11 cellular contexts compared by ENCODE assay signal in the genomic region with DNA sequence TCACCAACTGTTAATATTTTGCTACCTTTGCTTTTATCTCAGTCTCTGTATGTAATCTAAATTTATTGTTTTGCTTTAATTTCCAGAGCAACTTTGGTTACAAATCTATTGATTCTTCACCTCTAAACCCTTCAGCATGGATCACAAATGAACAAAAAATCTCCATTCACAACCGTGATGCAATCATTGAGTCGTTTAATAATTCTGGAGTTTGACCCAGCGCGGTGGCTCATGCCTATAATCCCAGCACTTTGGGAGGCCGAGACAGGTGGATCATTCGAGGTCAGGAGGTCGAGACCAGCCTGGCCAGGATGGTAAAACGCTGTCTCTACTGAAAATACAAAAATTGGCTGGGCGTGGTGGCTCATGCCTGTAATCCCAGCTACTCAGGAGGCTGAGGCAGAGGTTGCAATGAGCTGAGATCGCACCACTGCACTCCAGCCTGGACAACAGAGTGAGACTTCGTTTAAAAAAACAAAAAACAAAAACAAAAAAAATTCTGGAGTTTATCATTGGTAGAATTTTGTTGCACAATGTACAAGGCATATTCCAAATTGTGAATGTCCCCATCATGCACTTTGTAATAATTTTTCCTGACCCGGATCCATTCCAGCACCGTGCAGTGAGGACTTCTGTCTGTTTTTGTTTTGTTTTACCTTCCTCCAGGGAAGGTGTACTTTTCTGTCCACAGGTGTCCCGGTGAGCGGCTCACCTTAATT. TPM values are rescaled to one million over a fixed set of nuclear protein-coding genes. Genes with fewer than 3 reads are reported as not detected.
DNase-seq lines count a peak whose midpoint lies in the region; ATAC-seq and TF ChIP-seq lines count a peak whose summit lies in the region.
"Had no signal": no experiment of that assay in that cellular context is flagged by ENCODE, and none has a peak within 500 bp of the region (broad histone marks: within the 10 kb centered on the region; RNA-seq: fewer than 3 reads in every experiment).

No MANE protein-coding gene starts in this region.

- intact Hi-C loops in HCT116 (cut with micrococcal nuclease), result loop anchor here (1.0 to 10.0 kb wide), 3 partner anchors 52 to 380 kb away; partner anchors contain the start of genes GAK and TMEM175
- intact Hi-C loops in activated CD8-positive, alpha-beta T cell treated with anti-CD3 and anti-CD28 coated beads for 36 hours (cut with micrococcal nuclease), result loop anchor here (5.0 kb wide), 1 partner anchor 52 kb away; the partner anchor contains the start of genes GAK and TMEM175

- no peaks in the 10 kb centered on the region for H3K27me3 Mint-ChIP-seq in activated CD8-positive, alpha-beta T cell treated with anti-CD3 and anti-CD28 coated beads for 36 hours

- H3K9ac ChIP-seq in HCT116 (ENCODE audit: low read length) (peak overlapping the region; percentile 60), skeletal muscle satellite cell (ENCODE audit: low read depth, low read length) (no peak overlapping the region)
- H3K9ac ChIP-seq: SK-N-SH had no signal

- no peak for TF ChIP-seq POLR2A in HCT116 (IDR thresholded peaks at IDR 0.05; ENCODE audit: borderline replicate concordance, extremely low read depth, insufficient read depth, insufficient read length)

- H3K9me3 Mint-ChIP-seq in activated CD8-positive, alpha-beta T cell treated with anti-CD3 and anti-CD28 coated beads for 36 hours, result no peaks in the 10 kb centered on the region

- H2AFZ ChIP-seq in HCT116 (ENCODE audit: low read depth, low read length, poor library complexity, severe bottlenecking) (peak overlapping the region; percentile 30), hepatocyte (peak overlapping the region; percentile 82)

- POLR2A ChIA-PET in HCT116 (lab: Charles Lee), result interaction anchor here (0.9 kb wide), 1 partner anchor 52 kb away, joined by 4 read pairs; the partner anchor contains the start of genes GAK and TMEM175
- POLR2A ChIA-PET in activated CD8-positive, alpha-beta T cell treated with anti-CD3 and anti-CD28 coated beads for 36 hours (lab: Charles Lee), result no interaction called here

- no peaks in the 10 kb centered on the region for H3K9me3 ChIP-seq in HCT116 (ENCODE audit: control insufficient read depth in 1 of 2, insufficient read depth in 1 of 2, low read depth in 1 of 2, low read length in 2 of 2)
- no peaks in the 10 kb centered on the region for H3K9me3 ChIP-seq in hepatocyte (ENCODE audit: low read depth)
- no peaks in the 10 kb centered on the region for H3K9me3 ChIP-seq in skeletal muscle satellite cell (replicated peaks; ENCODE audit: low read length)
- H3K9me3 ChIP-seq: SK-N-SH had no signal

- H3K79me2 ChIP-seq in HCT116 (ENCODE audit: insufficient read depth, low read length), result no peaks in the 10 kb centered on the region
- H3K79me2 ChIP-seq in hepatocyte, result peaks cover 17% of the 10 kb centered on the region

- CTCF ChIA-PET in HCT116 (lab: Charles Lee), result interaction anchor here (1.0 kb wide), 1 partner anchor 242 kb away, joined by 4 read pairs; no protein-coding TSS in a partner anchor
- CTCF ChIA-PET in activated CD8-positive, alpha-beta T cell treated with anti-CD3 and anti-CD28 coated beads for 36 hours (lab: Charles Lee), result interaction anchor here (1.4 to 4.3 kb wide), 2 partner anchors 63 to 243 kb away, joined by 3 to 44 read pairs; no protein-coding TSS in a partner anchor

- H3K4me1 ChIP-seq in HCT116 (ENCODE audit: control insufficient read depth in 1 of 2, insufficient read depth in 2 of 2, low read length in 2 of 2) (peaks cover 10 to 37% of the 10 kb centered on the region in 2 experiments), hepatocyte (ENCODE audit: insufficient read depth) (peaks cover 13% of the 10 kb centered on the region), skeletal muscle satellite cell (ENCODE audit: control insufficient read depth, insufficient read depth, low read length) (peaks cover 25% of the 10 kb centered on the region)

- no peaks in the 10 kb centered on the region for H3K36me3 Mint-ChIP-seq in activated CD8-positive, alpha-beta T cell treated with anti-CD3 and anti-CD28 coated beads for 36 hours (ENCODE audit: low read depth)

- H3K4me1 Mint-ChIP-seq in activated CD8-positive, alpha-beta T cell treated with anti-CD3 and anti-CD28 coated beads for 36 hours (ENCODE audit: low read depth), result peaks cover 22% of the 10 kb centered on the region

- BruUV-seq in HCT116 (replicated peaks; lab: Mats Ljungman, UMichigan), result no TSS peak

- no peak for DNase-seq in HCT116 (ENCODE audit: low read depth, low spot score)
- DNase-seq in activated CD8-positive, alpha-beta T cell treated with anti-CD3 and anti-CD28 coated beads for 36 hours, result no peak
- no peak for DNase-seq in hepatocyte (ENCODE audit: low spot score)
- no peak for DNase-seq in RPMI8226
- DNase-seq in amniotic stem cell (lab: John Stamatoyannopoulos, UW), result no peak
- DNase-seq: midbrain, NCI-H345, SK-N-SH had no signal

- RAD21 ChIA-PET in HCT116 (lab: Charles Lee; ENCODE audit: low non-redundant PET in 1 of 2, low total read pairs in 2 of 2, uncharacterized antibody in 2 of 2, unreplicated experiment in 2 of 2), result interaction anchor here in 1 of 2 experiments (0.5 kb wide), 1 partner anchor 28 kb away, joined by 4 read pairs; no protein-coding TSS in a partner anchor

- H3K27ac Mint-ChIP-seq in activated CD8-positive, alpha-beta T cell treated with anti-CD3 and anti-CD28 coated beads for 36 hours, result no peak overlapping the region

- WGBS in hepatocyte (ENCODE audit: low lambda C conversion rate, missing lambda C conversion rate), result 67% methylated on average over 15 of the region's 15 CpGs

- H3K27me3 ChIP-seq in HCT116 (ENCODE audit: insufficient read depth, low read length) (no peaks in the 10 kb centered on the region), hepatocyte (no peaks in the 10 kb centered on the region), skeletal muscle satellite cell (ENCODE audit: control insufficient read depth, insufficient read depth, low read length) (no peaks in the 10 kb centered on the region)

- peak overlapping the region; percentile 41 for H3K27ac ChIP-seq in HCT116 (ENCODE audit: low read depth, low read length)
- H3K27ac ChIP-seq in hepatocyte, result no peak overlapping the region

- TF ChIP-seq RAD21 in HCT116 (IDR thresholded peaks at IDR 0.05; ENCODE audit: low read depth), result no peak

- no peaks in the 10 kb centered on the region for H3K9me2 ChIP-seq in HCT116 (ENCODE audit: insufficient read depth)
- no peaks in the 10 kb centered on the region for H3K9me2 ChIP-seq in hepatocyte (replicated peaks; ENCODE audit: insufficient read depth)
- H3K9me2 ChIP-seq: SK-N-SH had no signal

- no peaks in the 10 kb centered on the region for H3K36me3 ChIP-seq in HCT116 (ENCODE audit: control insufficient read depth in 1 of 2, insufficient read depth in 2 of 2, low read length in 2 of 2)
- H3K36me3 ChIP-seq in hepatocyte (replicated peaks; ENCODE audit: insufficient read depth, low read depth), result no peaks in the 10 kb centered on the region
- no peaks in the 10 kb centered on the region for H3K36me3 ChIP-seq in skeletal muscle satellite cell (ENCODE audit: insufficient read depth, low read length)

- H3K4me3 Mint-ChIP-seq in activated CD8-positive, alpha-beta T cell treated with anti-CD3 and anti-CD28 coated beads for 36 hours, result peak overlapping the region; percentile 79

- peak overlapping the region; percentile 96 for H3K4me2 ChIP-seq in HCT116 (ENCODE audit: low read length)
- H3K4me2 ChIP-seq in hepatocyte, result peak overlapping the region; percentile 91
- peak overlapping the region; percentile 53 for H3K4me2 ChIP-seq in skeletal muscle satellite cell (ENCODE audit: low read length)
- H3K4me2 ChIP-seq: SK-N-SH had no signal

- H3K4me3 ChIP-seq in HCT116 (replicated peaks in 1 of 2; ENCODE audit: low read depth in 1 of 2, low read length in 2 of 2), result peak overlapping the region; percentile 43 to 67
- peak overlapping the region; percentile 3 for H3K4me3 ChIP-seq in hepatocyte
- H3K4me3 ChIP-seq in skeletal muscle satellite cell (ENCODE audit: low read length), result peak overlapping the region; percentile 10

- ATAC-seq in HCT116 (peak; percentile 8), GM21825 (IDR thresholded peaks at IDR 0.05; ENCODE audit: unreplicated experiment) (no peak), GM19035 (IDR thresholded peaks at IDR 0.05; ENCODE audit: unreplicated experiment) (no peak)
- no peak for ATAC-seq in activated CD8-positive, alpha-beta T cell treated with anti-CD3 and anti-CD28 coated beads for 36 hours

- H4K20me1 ChIP-seq in HCT116 (ENCODE audit: insufficient read depth) (no peaks in the 10 kb centered on the region), hepatocyte (ENCODE audit: insufficient read depth, poor library complexity, severe bottlenecking) (no peaks in the 10 kb centered on the region)

- TF ChIP-seq CTCF in HCT116 (IDR thresholded peaks at IDR 0.05 in 2 of 3, conservative IDR thresholded peaks at IDR 0.05 in 1 of 3; ENCODE audit: borderline replicate concordance in 1 of 3, insufficient read depth in 1 of 3, low read depth in 2 of 3, low read length in 2 of 3), result no peak
- TF ChIP-seq CTCF in activated CD8-positive, alpha-beta T cell treated with anti-CD3 and anti-CD28 coated beads for 36 hours (IDR thresholded peaks at IDR 0.05), result no peak
- no peak for TF ChIP-seq CTCF in hepatocyte (IDR thresholded peaks at IDR 0.05; ENCODE audit: poor library complexity)

RNA-seq across cellular contexts. Expression of gene IDUA, which starts 2.3 kb away (rescaled TPM):
- total RNA-seq in HCT116 (2021; ENCODE audit: unreplicated experiment), result 28.2 TPM
- 22.3 and 26.0 TPM in 2 replicates for polyA plus RNA-seq in HCT116 (2012)
- 1 to 10 TPM; 4.8 to 5.4 TPM for total RNA-seq in activated CD8-positive, alpha-beta T cell treated with anti-CD3 and anti-CD28 coated beads for 36 hours
- 13.1 and 15.5 TPM in 2 replicates for total RNA-seq in hepatocyte
- 82.6 and 103 TPM in 2 replicates for polyA plus RNA-seq in hepatocyte
- total RNA-seq in skeletal muscle satellite cell (2012; rRNA removed), result 11.7 and 15.5 TPM in 2 replicates

RNA-seq across cellular contexts. Expression of gene SLC26A1, which starts 8.7 kb away (rescaled TPM):
- total RNA-seq in HCT116 (2021; ENCODE audit: unreplicated experiment), result 0.22 TPM
- 4.4 and 5.6 TPM in 2 replicates for polyA plus RNA-seq in HCT116 (2012)
- under 1 TPM in 1 of 2 experiments, not detected in 1; 0.27 TPM for total RNA-seq in activated CD8-positive, alpha-beta T cell treated with anti-CD3 and anti-CD28 coated beads for 36 hours
- total RNA-seq in hepatocyte, result 11.9 and 12.6 TPM in 2 replicates
- polyA plus RNA-seq in hepatocyte, result 9.0 and 9.1 TPM in 2 replicates
- total RNA-seq in skeletal muscle satellite cell (2012; rRNA removed), result under 0.01 and 0.22 TPM in 2 replicates

RNA-seq across cellular contexts. Expression of gene DGKQ, which starts 11.1 kb away (rescaled TPM):
- total RNA-seq in HCT116 (2021; ENCODE audit: unreplicated experiment), result 22.0 TPM
- polyA plus RNA-seq in HCT116 (2012), result 17.8 and 20.2 TPM in 2 replicates
- 10 to 100 TPM; 14.3 to 16.7 TPM for total RNA-seq in activated CD8-positive, alpha-beta T cell treated with anti-CD3 and anti-CD28 coated beads for 36 hours
- 13.8 and 17.4 TPM in 2 replicates for total RNA-seq in hepatocyte
- 20.7 and 21.1 TPM in 2 replicates for polyA plus RNA-seq in hepatocyte
- total RNA-seq in skeletal muscle satellite cell (2012; rRNA removed), result 12.9 and 13.5 TPM in 2 replicates

RNA-seq across cellular contexts. Expression of gene FGFRL1, which starts 26.9 kb away (rescaled TPM):
- total RNA-seq in HCT116 (2021; ENCODE audit: unreplicated experiment) (91.1 TPM), hepatocyte (23.1 and 28.1 TPM in 2 replicates)
- polyA plus RNA-seq in HCT116 (2012), result 75.9 and 100 TPM in 2 replicates
- total RNA-seq in activated CD8-positive, alpha-beta T cell treated with anti-CD3 and anti-CD28 coated beads for 36 hours, result 10 to 100 TPM; 16.2 to 18.0 TPM
- 27.8 and 34.0 TPM in 2 replicates for polyA plus RNA-seq in hepatocyte
- 14.2 and 19.9 TPM in 2 replicates for total RNA-seq in skeletal muscle satellite cell (2012; rRNA removed)

RNA-seq across cellular contexts. Expression of gene TMEM175, which starts 52.2 kb away (rescaled TPM):
- 17.5 TPM for total RNA-seq in HCT116 (2021; ENCODE audit: unreplicated experiment)
- 19.1 and 21.9 TPM in 2 replicates for polyA plus RNA-seq in HCT116 (2012)
- total RNA-seq in activated CD8-positive, alpha-beta T cell treated with anti-CD3 and anti-CD28 coated beads for 36 hours, result 10 to 100 TPM; 11.0 to 11.2 TPM
- 14.8 and 15.5 TPM in 2 replicates for total RNA-seq in hepatocyte
- 31.4 and 49.7 TPM in 2 replicates for polyA plus RNA-seq in hepatocyte
- total RNA-seq in skeletal muscle satellite cell (2012; rRNA removed), result 13.2 and 14.6 TPM in 2 replicates

Comparison
In these comparisons a context has a peak if more than half of its experiments do, and no peak if none do; other contexts are left out.
1. H3K4me3 ChIP-seq: peak in every context shown above with its lines; median percentile 55 in HCT116; 10 in skeletal muscle satellite cell; 3 in hepatocyte.
2. RNA of gene SLC26A1, which starts 8.7 kb away (total RNA-seq): 11.9 to 12.6 TPM in hepatocyte; 0.27 TPM in activated CD8-positive, alpha-beta T cell treated with anti-CD3 and anti-CD28 coated beads for 36 hours and 0.22 TPM in HCT116 (single experiment); every median in the first group is over 10 times any median in the second.
3. Peak in every context shown above with its lines, with median percentiles within 50 percentile points of each other: H3K4me2 ChIP-seq.